ENCODE assay signal across 8 cellular contexts in the genomic region with DNA sequence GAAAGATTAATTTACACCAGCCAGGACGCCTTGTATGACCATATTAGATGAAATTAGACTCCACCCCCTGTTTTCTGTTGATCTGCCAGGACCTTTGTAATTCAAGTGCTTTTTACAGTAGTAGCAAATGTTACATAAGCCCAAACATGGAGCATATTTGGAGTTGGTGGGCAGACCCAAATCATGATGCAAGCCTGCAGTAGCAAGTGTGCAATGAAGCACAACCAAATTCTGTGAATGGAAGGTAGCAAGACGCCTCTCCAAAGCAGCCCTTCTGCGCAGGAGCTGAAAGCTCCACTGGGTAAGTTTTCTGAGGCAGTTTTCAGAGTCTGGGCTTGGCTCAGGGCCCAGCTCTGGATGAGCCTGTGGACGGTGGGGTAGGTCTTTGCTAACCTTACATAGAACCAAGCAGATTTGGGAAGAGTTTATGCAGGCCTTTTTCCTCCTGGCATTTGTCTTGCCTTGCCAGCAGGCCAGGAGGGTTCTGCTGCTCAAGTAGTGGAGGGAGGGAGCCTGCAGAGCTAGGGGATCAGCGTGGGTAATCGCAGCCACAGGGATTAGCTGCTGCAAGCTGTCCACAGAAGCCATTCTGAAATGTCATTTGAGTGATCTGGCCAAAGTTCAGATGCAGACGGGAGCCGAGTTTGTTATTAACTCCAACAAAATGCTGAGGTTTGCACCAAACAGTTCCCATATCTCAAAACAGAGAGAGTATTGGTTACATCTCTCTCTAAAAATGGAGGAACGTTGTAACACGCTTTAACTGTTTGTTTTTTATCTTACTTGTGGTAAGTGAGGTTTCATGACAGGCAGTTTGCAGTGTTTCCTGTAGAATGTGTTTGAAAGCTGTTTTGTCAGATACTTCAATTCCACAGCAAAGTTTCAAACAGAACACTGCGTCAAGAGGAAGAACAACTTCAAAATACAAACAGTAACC. TPM values are rescaled to one million over a fixed set of nuclear protein-coding genes. Genes with fewer than 3 reads are reported as not detected.
DNase-seq lines count a peak whose midpoint lies in the region; ATAC-seq and TF ChIP-seq lines count a peak whose summit lies in the region.

No MANE protein-coding gene starts in this region.

- WGBS in liver = 2% methylated on average over 11 of the region's 11 CpGs

- peak; percentile 58 for DNase-seq in DMS79 treated with DMSO at 0.1 percent for 48 hours (lab: John Stamatoyannopoulos, UW)
- DNase-seq in T follicular helper cell (ENCODE audit: low read depth) = peak; percentile 19
- DNase-seq in cerebellar cortex (ENCODE audit: low spot score) = peak; percentile 79
- DNase-seq in thoracic aorta (ENCODE audit: low spot score) = no peak
- DNase-seq in DMS53 treated with DMSO at 0.1 percent for 48 hours (lab: John Stamatoyannopoulos, UW; ENCODE audit: unreplicated experiment) = no peak

- peaks cover 12 to 62% (median 57%) of the 10 kb centered on the region in 4 donors for H3K4me1 ChIP-seq in liver (ENCODE audit: control insufficient read depth in 4 of 4, insufficient read depth in 4 of 4, low read length in 3 of 4)
- H3K4me1 ChIP-seq in thoracic aorta (ENCODE audit: control insufficient read depth in 1 of 2, low read depth in 2 of 2) = peaks cover 49 to 71% of the 10 kb centered on the region in 2 donors

- ATAC-seq in GM19463 (IDR thresholded peaks at IDR 0.05; ENCODE audit: unreplicated experiment) (peak; percentile 51), HG03521 (IDR thresholded peaks at IDR 0.05; ENCODE audit: unreplicated experiment) (peak; percentile 47), thoracic aorta (ENCODE audit: insufficient number of reproducible peaks, low FRiP score, low read depth) (peak; percentile 7)

- H3K27ac ChIP-seq in liver (ENCODE audit: low read depth in 1 of 2, low read length in 2 of 2) (peak overlapping the region; percentile 62 to 87), thoracic aorta (peak overlapping the region; percentile 55 to 63)

- no peaks in the 10 kb centered on the region for H3K36me3 ChIP-seq in liver (ENCODE audit: control insufficient read depth in 4 of 4, insufficient read depth in 3 of 4, low read depth in 1 of 4, low read length in 3 of 4)
- H3K36me3 ChIP-seq in thoracic aorta = no peaks in the 10 kb centered on the region

- TF ChIP-seq CTCF in liver (IDR thresholded peaks at IDR 0.05; ENCODE audit: low read depth, low read length, missing input control) = no peak
- no peak for TF ChIP-seq CTCF in thoracic aorta (IDR thresholded peaks at IDR 0.05)

- H3K4me3 ChIP-seq in liver (ENCODE audit: low read depth in 1 of 3, low read length in 3 of 3) = peak overlapping the region; percentile 21 to 68 (median 27)
- peak overlapping the region; percentile 66 for H3K4me3 ChIP-seq in thoracic aorta

- H3K27me3 ChIP-seq in liver (ENCODE audit: control insufficient read depth in 4 of 4, insufficient read depth in 4 of 4, low read length in 3 of 4) (no peaks in the 10 kb centered on the region), thoracic aorta (replicated peaks; ENCODE audit: insufficient read depth) (no peaks in the 10 kb centered on the region)

- H3K9ac ChIP-seq in liver (ENCODE audit: low read depth in 1 of 2, low read length in 2 of 2) = peak overlapping the region; percentile 54 to 86

- TF ChIP-seq RAD21 in liver (IDR thresholded peaks at IDR 0.05) = peak; percentile 8 to 16

- H3K9me3 ChIP-seq in liver (ENCODE audit: control insufficient read depth in 4 of 4, low read length in 3 of 4) (no peaks in the 10 kb centered on the region), thoracic aorta (no peaks in the 10 kb centered on the region)

TF ChIP-seq in liver, 16 proteins besides CTCF, POLR2A, EP300 and RAD21:
- TF ChIP-seq NR2F2 (IDR thresholded peaks at IDR 0.05) (no peak), JUND (IDR thresholded peaks at IDR 0.05) (peak; percentile 4 to 15), HNF4G (IDR thresholded peaks at IDR 0.05) (peak; percentile 58), SP1 (IDR thresholded peaks at IDR 0.05) (peak; percentile 89), EGR1 (IDR thresholded peaks at IDR 0.05; ENCODE audit: low read depth in 2 of 2) (no peak), FOXA1 (IDR thresholded peaks at IDR 0.05) (peak; percentile 36), YY1 (IDR thresholded peaks at IDR 0.05) (peak; percentile 93), GABPA (IDR thresholded peaks at IDR 0.05 in 1 of 2, conservative IDR thresholded peaks at IDR 0.05 in 1 of 2) (no peak), FOXA2 (IDR thresholded peaks at IDR 0.05) (no peak), RXRA (IDR thresholded peaks at IDR 0.05) (peak; percentile 25 to 56), HNF4A (conservative IDR thresholded peaks at IDR 0.05) (peak; percentile 82 to 83), TAF1 (conservative IDR thresholded peaks at IDR 0.05) (peak; percentile 73)
- TF ChIP-seq, protein P1, sequence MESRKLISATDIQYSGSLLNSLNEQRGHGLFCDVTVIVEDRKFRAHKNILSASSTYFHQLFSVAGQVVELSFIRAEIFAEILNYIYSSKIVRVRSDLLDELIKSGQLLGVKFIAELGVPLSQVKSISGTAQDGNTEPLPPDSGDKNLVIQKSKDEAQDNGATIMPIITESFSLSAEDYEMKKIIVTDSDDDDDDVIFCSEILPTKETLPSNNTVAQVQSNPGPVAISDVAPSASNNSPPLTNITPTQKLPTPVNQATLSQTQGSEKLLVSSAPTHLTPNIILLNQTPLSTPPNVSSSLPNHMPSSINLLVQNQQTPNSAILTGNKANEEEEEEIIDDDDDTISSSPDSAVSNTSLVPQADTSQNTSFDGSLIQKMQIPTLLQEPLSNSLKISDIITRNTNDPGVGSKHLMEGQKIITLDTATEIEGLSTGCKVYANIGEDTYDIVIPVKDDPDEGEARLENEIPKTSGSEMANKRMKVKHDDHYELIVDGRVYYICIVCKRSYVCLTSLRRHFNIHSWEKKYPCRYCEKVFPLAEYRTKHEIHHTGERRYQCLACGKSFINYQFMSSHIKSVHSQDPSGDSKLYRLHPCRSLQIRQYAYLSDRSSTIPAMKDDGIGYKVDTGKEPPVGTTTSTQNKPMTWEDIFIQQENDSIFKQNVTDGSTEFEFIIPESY (IDR thresholded peaks at IDR 0.05) = peak; percentile 10
- TF ChIP-seq, protein P2, sequence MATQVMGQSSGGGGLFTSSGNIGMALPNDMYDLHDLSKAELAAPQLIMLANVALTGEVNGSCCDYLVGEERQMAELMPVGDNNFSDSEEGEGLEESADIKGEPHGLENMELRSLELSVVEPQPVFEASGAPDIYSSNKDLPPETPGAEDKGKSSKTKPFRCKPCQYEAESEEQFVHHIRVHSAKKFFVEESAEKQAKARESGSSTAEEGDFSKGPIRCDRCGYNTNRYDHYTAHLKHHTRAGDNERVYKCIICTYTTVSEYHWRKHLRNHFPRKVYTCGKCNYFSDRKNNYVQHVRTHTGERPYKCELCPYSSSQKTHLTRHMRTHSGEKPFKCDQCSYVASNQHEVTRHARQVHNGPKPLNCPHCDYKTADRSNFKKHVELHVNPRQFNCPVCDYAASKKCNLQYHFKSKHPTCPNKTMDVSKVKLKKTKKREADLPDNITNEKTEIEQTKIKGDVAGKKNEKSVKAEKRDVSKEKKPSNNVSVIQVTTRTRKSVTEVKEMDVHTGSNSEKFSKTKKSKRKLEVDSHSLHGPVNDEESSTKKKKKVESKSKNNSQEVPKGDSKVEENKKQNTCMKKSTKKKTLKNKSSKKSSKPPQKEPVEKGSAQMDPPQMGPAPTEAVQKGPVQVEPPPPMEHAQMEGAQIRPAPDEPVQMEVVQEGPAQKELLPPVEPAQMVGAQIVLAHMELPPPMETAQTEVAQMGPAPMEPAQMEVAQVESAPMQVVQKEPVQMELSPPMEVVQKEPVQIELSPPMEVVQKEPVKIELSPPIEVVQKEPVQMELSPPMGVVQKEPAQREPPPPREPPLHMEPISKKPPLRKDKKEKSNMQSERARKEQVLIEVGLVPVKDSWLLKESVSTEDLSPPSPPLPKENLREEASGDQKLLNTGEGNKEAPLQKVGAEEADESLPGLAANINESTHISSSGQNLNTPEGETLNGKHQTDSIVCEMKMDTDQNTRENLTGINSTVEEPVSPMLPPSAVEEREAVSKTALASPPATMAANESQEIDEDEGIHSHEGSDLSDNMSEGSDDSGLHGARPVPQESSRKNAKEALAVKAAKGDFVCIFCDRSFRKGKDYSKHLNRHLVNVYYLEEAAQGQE (IDR thresholded peaks at IDR 0.05) = peak; percentile 92
- TF ChIP-seq, protein P3, sequence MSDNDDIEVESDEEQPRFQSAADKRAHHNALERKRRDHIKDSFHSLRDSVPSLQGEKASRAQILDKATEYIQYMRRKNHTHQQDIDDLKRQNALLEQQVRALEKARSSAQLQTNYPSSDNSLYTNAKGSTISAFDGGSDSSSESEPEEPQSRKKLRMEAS (IDR thresholded peaks at IDR 0.05) = no peak
- TF ChIP-seq, protein P4, sequence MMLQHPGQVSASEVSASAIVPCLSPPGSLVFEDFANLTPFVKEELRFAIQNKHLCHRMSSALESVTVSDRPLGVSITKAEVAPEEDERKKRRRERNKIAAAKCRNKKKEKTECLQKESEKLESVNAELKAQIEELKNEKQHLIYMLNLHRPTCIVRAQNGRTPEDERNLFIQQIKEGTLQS (IDR thresholded peaks at IDR 0.05) = peak; percentile 71

RNA-seq across cellular contexts. Expression of a gene that starts 55.4 kb away (rescaled TPM):
- total RNA-seq in liver = 10 to 100 TPM; 54.6 to 72.7 TPM
- 10 to 100 TPM; 49.3 to 55.2 TPM for polyA plus RNA-seq in liver
- 10 to 100 TPM; 54.4 to 70.3 TPM for total RNA-seq in thoracic aorta

RNA-seq across cellular contexts. Expression of a gene that starts 55.8 kb away (rescaled TPM):
- not detected for total RNA-seq in liver
- not detected for polyA plus RNA-seq in liver
- total RNA-seq in thoracic aorta = not detected

Comparison
In these comparisons a context has a peak if more than half of its experiments do, and no peak if none do; other contexts are left out.
1. DNase-seq: peak in DMS79 treated with DMSO at 0.1 percent for 48 hours (single experiment), T follicular helper cell (single experiment) and cerebellar cortex (single experiment); none in thoracic aorta (single experiment) and DMS53 treated with DMSO at 0.1 percent for 48 hours (single experiment).
2. Peak in every context shown above with its lines, with median percentiles within 50 percentile points of each other: ATAC-seq.